ENCODE assay signal across 8 cellular contexts in the genomic region with DNA sequence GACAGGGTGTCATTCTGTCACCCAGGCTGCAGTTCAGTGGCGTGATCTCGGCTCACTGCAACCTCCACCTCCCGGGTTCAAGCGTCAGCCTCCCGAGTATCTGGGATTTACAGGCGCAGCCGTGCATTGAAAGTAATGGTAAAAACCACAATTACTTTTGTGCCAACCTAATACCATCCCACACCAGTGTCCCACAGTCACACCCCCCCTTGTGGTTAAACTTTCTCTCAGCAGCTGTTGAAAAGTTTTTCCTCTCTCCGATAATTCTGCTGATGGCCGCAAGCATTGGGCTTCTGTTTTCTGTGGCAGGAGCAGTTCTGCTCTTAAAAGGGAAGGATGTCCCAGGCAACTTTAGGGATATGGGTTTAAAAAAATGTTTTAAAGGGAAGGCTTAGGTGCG. TPM values are rescaled to one million over a fixed set of nuclear protein-coding genes. Genes with fewer than 3 reads are reported as not detected.
DNase-seq lines count a peak whose midpoint lies in the region; ATAC-seq and TF ChIP-seq lines count a peak whose summit lies in the region.

No MANE protein-coding gene starts in this region.

- CTCF ChIA-PET in AG04450 (lab: Charles Lee) = interaction anchor here (0.6 to 8.8 kb wide), 11 partner anchors 10 to 339 kb away, joined by 3 to 168 read pairs (median 7); no protein-coding TSS in a partner anchor

- intact Hi-C loops in sciatic nerve (cut with DNase I) = no loop called here

- in situ Hi-C loops in GM13976 (cut with MboI; ENCODE audit: low sequenced_read_pairs, unreplicated experiment) = loop anchor here (10.0 kb wide), 1 partner anchor 202 kb away; no protein-coding TSS in a partner anchor

- no peak overlapping the region for H2AFZ ChIP-seq in fibroblast of lung (ENCODE audit: low read length)

- ATAC-seq in RWPE2 (ENCODE audit: low read depth) (peak; percentile 28), sciatic nerve (peak; percentile 48), GM21528 (IDR thresholded peaks at IDR 0.05; ENCODE audit: low FRiP score, unreplicated experiment) (no peak)

- H3K27ac ChIP-seq in AG04450 (ENCODE audit: low read depth, low read length) (no peak overlapping the region), RWPE2 (ENCODE audit: poor library complexity, severe bottlenecking) (no peak overlapping the region), fibroblast of lung (ENCODE audit: insufficient read depth, low read length) (no peak overlapping the region)

- DNase-seq in AG04450 (ENCODE audit: low read depth, low spot score) (no peak), GM13976 (ENCODE audit: low spot score) (no peak), RWPE2 (ENCODE audit: low spot score) (no peak), fibroblast of lung (ENCODE audit: low read depth in 2 of 2) (peak; percentile 52 to 62), sciatic nerve (ENCODE audit: low spot score) (no peak), occipital lobe (lab: John Stamatoyannopoulos, UW) (no peak), cerebellum (ENCODE audit: low spot score) (no peak)

- H3K27me3 ChIP-seq in AG04450 (ENCODE audit: control insufficient read depth, insufficient read depth, low read length) (no peaks in the 10 kb centered on the region), RWPE2 (ENCODE audit: insufficient read depth, poor library complexity, severe bottlenecking) (no peaks in the 10 kb centered on the region), fibroblast of lung (ENCODE audit: control insufficient read depth, insufficient read depth, low read length) (no peaks in the 10 kb centered on the region)

- POLR2A ChIA-PET in AG04450 (lab: Yijun Ruan, JAX) = no interaction called here

- no peaks in the 10 kb centered on the region for H3K79me2 ChIP-seq in fibroblast of lung (ENCODE audit: control insufficient read depth, insufficient read depth, low read length)

- H3K9ac ChIP-seq in fibroblast of lung (ENCODE audit: insufficient read depth, low read length) = no peak overlapping the region

- H3K4me1 ChIP-seq in RWPE2 (ENCODE audit: insufficient read depth, poor library complexity, severe bottlenecking) = peaks cover 10% of the 10 kb centered on the region
- H3K4me1 ChIP-seq in fibroblast of lung (ENCODE audit: control insufficient read depth, extremely low read depth, insufficient read depth, low read length) = peaks cover 4% of the 10 kb centered on the region

- H3K4me3 ChIP-seq in AG04450 (ENCODE audit: low read depth, low read length) = no peak overlapping the region
- H3K4me3 ChIP-seq in RWPE2 (ENCODE audit: severe bottlenecking) = no peak overlapping the region
- no peak overlapping the region for H3K4me3 ChIP-seq in fibroblast of lung (replicated peaks in 1 of 4; ENCODE audit: control extremely low read depth in 1 of 4, insufficient read depth in 1 of 4, low read depth in 3 of 4, low read length in 4 of 4)

- peak; percentile 71 for TF ChIP-seq CTCF in AG04450 (IDR thresholded peaks at IDR 0.05; ENCODE audit: low read depth, low read length)
- peak; percentile 24 for TF ChIP-seq CTCF in GM13976 (IDR thresholded peaks at IDR 0.05; ENCODE audit: borderline replicate concordance, control extremely low read depth, extremely low read depth, insufficient read depth, missing control alignments)
- TF ChIP-seq CTCF in RWPE2 (IDR thresholded peaks at IDR 0.05; ENCODE audit: poor library complexity, severe bottlenecking) = peak; percentile 68
- peak; percentile 63 to 69 for TF ChIP-seq CTCF in fibroblast of lung (conservative IDR thresholded peaks at IDR 0.05 in 1 of 2, IDR thresholded peaks at IDR 0.05 in 1 of 2; ENCODE audit: low read depth in 1 of 2, low read length in 2 of 2)

- no peak overlapping the region for H3K4me2 ChIP-seq in fibroblast of lung (ENCODE audit: extremely low read depth, insufficient read depth, low read length)

- H4K20me1 ChIP-seq in fibroblast of lung (ENCODE audit: control insufficient read depth, extremely low read depth, insufficient read depth, low read length) = no peaks in the 10 kb centered on the region

- H3K36me3 ChIP-seq in RWPE2 (ENCODE audit: low read depth) (no peaks in the 10 kb centered on the region; the same call in 1 of the 2 replicates), fibroblast of lung (ENCODE audit: control insufficient read depth, insufficient read depth, low read length) (no peaks in the 10 kb centered on the region)

- H3K9me3 ChIP-seq in AG04450 (ENCODE audit: control insufficient read depth, insufficient read depth, low read length) = no peaks in the 10 kb centered on the region
- no peaks in the 10 kb centered on the region for H3K9me3 ChIP-seq in RWPE2 (ENCODE audit: severe bottlenecking)
- H3K9me3 ChIP-seq in fibroblast of lung (ENCODE audit: control insufficient read depth, insufficient read depth, low read depth, low read length) = no peaks in the 10 kb centered on the region

RNA-seq across cellular contexts. Expression of a gene that starts 6.6 kb away (rescaled TPM):
- 0.22 and 0.26 TPM in 2 replicates for polyA plus RNA-seq in AG04450 (2011; rRNA removed)
- 0.74 TPM in 2 replicates for polyA minus RNA-seq in AG04450 (2011; rRNA and poly(A)+ RNA removed)
- total RNA-seq in fibroblast of lung = 0.26 and 0.50 TPM in 2 replicates
- 0.34 and 0.36 TPM in 2 replicates for polyA plus RNA-seq in fibroblast of lung
- polyA plus RNA-seq in fibroblast of lung (2012) = 0.40 and 0.54 TPM in 2 replicates
- 0.33 and 6.0 TPM in 2 replicates for polyA minus RNA-seq in fibroblast of lung (ENCODE audit: low replicate concordance)
- total RNA-seq in sciatic nerve = 12.5 TPM
- total RNA-seq in occipital lobe = 2.5 TPM
- total RNA-seq in cerebellum = 2.5 TPM

RNA-seq across cellular contexts. Expression of a gene that starts 29.0 kb away (rescaled TPM):
- polyA plus RNA-seq in AG04450 (2011; rRNA removed) (378 and 404 TPM in 2 replicates), fibroblast of lung (292 and 301 TPM in 2 replicates)
- polyA minus RNA-seq in AG04450 (2011; rRNA and poly(A)+ RNA removed) = 253 and 255 TPM in 2 replicates
- total RNA-seq in fibroblast of lung (308 and 361 TPM in 2 replicates), sciatic nerve (213 TPM), occipital lobe (146 TPM), cerebellum (141 TPM)
- polyA plus RNA-seq in fibroblast of lung (2012) = 289 and 326 TPM in 2 replicates
- 204 and 250 TPM in 2 replicates for polyA minus RNA-seq in fibroblast of lung (ENCODE audit: low replicate concordance)

RNA-seq across cellular contexts. Expression of a gene that starts 51.0 kb away (rescaled TPM):
- polyA plus RNA-seq in AG04450 (2011; rRNA removed) (11.3 and 15.4 TPM in 2 replicates), fibroblast of lung (19.6 and 33.2 TPM in 2 replicates)
- 14.2 and 19.2 TPM in 2 replicates for polyA minus RNA-seq in AG04450 (2011; rRNA and poly(A)+ RNA removed)
- total RNA-seq in fibroblast of lung (9.9 and 11.8 TPM in 2 replicates), sciatic nerve (17.1 TPM), occipital lobe (19.3 TPM), cerebellum (22.1 TPM)
- 22.4 and 40.6 TPM in 2 replicates for polyA plus RNA-seq in fibroblast of lung (2012)
- 13.9 and 18.1 TPM in 2 replicates for polyA minus RNA-seq in fibroblast of lung (ENCODE audit: low replicate concordance)

Comparison
In these comparisons a context has a peak if more than half of its experiments do, and no peak if none do; other contexts are left out.
1. DNase-seq: peak in fibroblast of lung (2 of 2); none in AG04450 (single experiment), GM13976 (single experiment), RWPE2 (single experiment), sciatic nerve (single experiment), occipital lobe (single experiment) and cerebellum (single experiment).
2. Peak in every context shown above with its lines, with median percentiles within 50 percentile points of each other: CTCF ChIP-seq.